8 cellular contexts compared by ENCODE assay signal in genomic region chr17:45228985-45229517, GRCh38. TPM values are rescaled to one million over a fixed set of nuclear protein-coding genes. Genes with fewer than 3 reads are reported as not detected.
DNase-seq lines count a peak whose midpoint lies in the region; ATAC-seq and TF ChIP-seq lines count a peak whose summit lies in the region.

No MANE protein-coding gene starts in this region.

- peaks cover 76 to 89% of the 10 kb centered on the region in 2 donors for H3K4me1 Mint-ChIP-seq in effector memory CD8-positive, alpha-beta T cell (ENCODE audit: low read depth in 2 of 2)
- H3K4me1 Mint-ChIP-seq in naive thymus-derived CD4-positive, alpha-beta T cell: peaks cover 54 to 91% (median 77%) of the 10 kb centered on the region in 7 donors

- POLR2A ChIA-PET in naive thymus-derived CD4-positive, alpha-beta T cell (lab: Charles Lee): interaction anchor here (0.5 to 34.3 kb wide), 8 partner anchors 4 to 87 kb away, joined by 3 to 851 read pairs (median 9); partner anchors contain the start of genes FMNL1, HEXIM1 and MAP3K14

- peak overlapping the region; percentile 96 for H3K27ac ChIP-seq in naive thymus-derived CD4-positive, alpha-beta T cell (ENCODE audit: low read depth, low read length)
- peak overlapping the region; percentile 40 to 93 (median 85) for H3K27ac ChIP-seq in stomach

- H3K27ac Mint-ChIP-seq in effector memory CD8-positive, alpha-beta T cell: peak overlapping the region; percentile 100
- peak overlapping the region; percentile 96 to 100 (median 99) for H3K27ac Mint-ChIP-seq in naive thymus-derived CD4-positive, alpha-beta T cell

- intact Hi-C loops in naive thymus-derived CD4-positive, alpha-beta T cell (cut with micrococcal nuclease): loop anchor here (1.0 to 5.0 kb wide), 6 partner anchors 8 to 963 kb away; partner anchors contain the start of genes FMNL1 (in 1 of the 2), HEXIM2 (in 1 of the 2), KANSL1 (in 1 of the 2) and NMT1 (in 1 of the 2)
- intact Hi-C loops in stomach (cut with DNase I; ENCODE audit: low total_unique reads): no loop called here

- peak; percentile 31 for ATAC-seq in GM21723 (IDR thresholded peaks at IDR 0.05; ENCODE audit: unreplicated experiment)
- ATAC-seq in effector memory CD8-positive, alpha-beta T cell (replicated peaks): peak; percentile 55
- ATAC-seq in naive thymus-derived CD4-positive, alpha-beta T cell: peak; percentile 66

- H3K27me3 Mint-ChIP-seq in effector memory CD8-positive, alpha-beta T cell: no peaks in the 10 kb centered on the region
- no peaks in the 10 kb centered on the region for H3K27me3 Mint-ChIP-seq in naive thymus-derived CD4-positive, alpha-beta T cell

- DNase-seq in AML-193 (lab: John Stamatoyannopoulos, UW) (peak; percentile 99), NCI-H226 (peak; percentile 93), stomach (peak; percentile 70), NCI-H128 (lab: John Stamatoyannopoulos, UW; ENCODE audit: unreplicated experiment) (no peak)
- DNase-seq in activated CD8-positive, alpha-beta memory T cell treated with anti-CD3 and anti-CD28 coated beads for 24 hours: peak; percentile 95
- peak; percentile 82 to 86 (median 83) for DNase-seq in effector memory CD8-positive, alpha-beta T cell
- DNase-seq in naive thymus-derived CD4-positive, alpha-beta T cell: peak; percentile 64 to 92 (median 74)

- no peak for TF ChIP-seq POLR2A in stomach (IDR thresholded peaks at IDR 0.05)

- WGBS in stomach, 5 donors: 49 to 82% (median 60%) methylated on average over 10 to 14 of the region's 14 CpGs

- H3K4me3 ChIP-seq in naive thymus-derived CD4-positive, alpha-beta T cell (ENCODE audit: low read length): peak overlapping the region; percentile 91
- peak overlapping the region in 1 of 4 donors; percentile 23 for H3K4me3 ChIP-seq in stomach

- H3K9me3 ChIP-seq in naive thymus-derived CD4-positive, alpha-beta T cell (ENCODE audit: control insufficient read depth in 2 of 3, low read length in 3 of 3): no peaks in the 10 kb centered on the region
- H3K9me3 ChIP-seq in stomach: no peaks in the 10 kb centered on the region

- peak overlapping the region; percentile 97 to 98 for H3K4me3 Mint-ChIP-seq in effector memory CD8-positive, alpha-beta T cell
- peak overlapping the region; percentile 83 to 99 (median 96) for H3K4me3 Mint-ChIP-seq in naive thymus-derived CD4-positive, alpha-beta T cell

- TF ChIP-seq EP300 in stomach (IDR thresholded peaks at IDR 0.05): no peak

- H3K9me3 Mint-ChIP-seq in effector memory CD8-positive, alpha-beta T cell: no peaks in the 10 kb centered on the region
- no peaks in the 10 kb centered on the region for H3K9me3 Mint-ChIP-seq in naive thymus-derived CD4-positive, alpha-beta T cell

- CTCF ChIA-PET in naive thymus-derived CD4-positive, alpha-beta T cell (lab: Charles Lee): interaction anchor here (0.9 to 11.7 kb wide), 6 partner anchors 9 to 156 kb away, joined by 3 to 397 read pairs (median 4); partner anchors contain the start of genes ACBD4 and FMNL1

- peaks cover 83% of the 10 kb centered on the region for H3K36me3 Mint-ChIP-seq in effector memory CD8-positive, alpha-beta T cell (ENCODE audit: insufficient read depth)
- peaks cover 0 to 37% (median 4%) of the 10 kb centered on the region in 5 donors for H3K36me3 Mint-ChIP-seq in naive thymus-derived CD4-positive, alpha-beta T cell

- TF ChIP-seq CTCF in stomach (IDR thresholded peaks at IDR 0.05): no peak

- peaks cover 61 to 77% of the 10 kb centered on the region in 2 donors for H3K4me1 ChIP-seq in naive thymus-derived CD4-positive, alpha-beta T cell (ENCODE audit: control insufficient read depth in 2 of 2, insufficient read depth in 2 of 2, low read length in 2 of 2)
- peaks cover 24 to 66% (median 49%) of the 10 kb centered on the region in 4 donors for H3K4me1 ChIP-seq in stomach

- H3K36me3 ChIP-seq in naive thymus-derived CD4-positive, alpha-beta T cell (ENCODE audit: control insufficient read depth in 2 of 3, insufficient read depth in 3 of 3, low read length in 3 of 3): peaks cover 0 to 23% (median 0%) of the 10 kb centered on the region in 3 experiments
- H3K36me3 ChIP-seq in stomach: peaks cover 0 to 12% (median 3%) of the 10 kb centered on the region in 4 donors

- no peaks in the 10 kb centered on the region for H3K27me3 ChIP-seq in naive thymus-derived CD4-positive, alpha-beta T cell (ENCODE audit: control insufficient read depth in 2 of 2, insufficient read depth in 2 of 2, low read length in 2 of 2)
- no peaks in the 10 kb centered on the region for H3K27me3 ChIP-seq in stomach

RNA-seq across cellular contexts. Expression of gene FMNL1, which starts 7.4 kb away (rescaled TPM):
- total RNA-seq in naive thymus-derived CD4-positive, alpha-beta T cell: 100 to 1,000 TPM; 324 to 595 (median 396) TPM
- polyA plus RNA-seq in naive thymus-derived CD4-positive, alpha-beta T cell: 10 to 100 TPM; 19.0 to 36.4 TPM
- total RNA-seq in stomach: 10 to 100 TPM in 3 of 5 donors, 1 to 10 TPM in 2; 8.1 to 34.5 (median 16.5) TPM
- 10 to 100 TPM in 1 of 3 donors, 1 to 10 TPM in 2; 4.5 to 10.1 (median 8.2) TPM for polyA plus RNA-seq in stomach

RNA-seq across cellular contexts. Expression of gene SPATA32, which starts 32.8 kb away (rescaled TPM):
- total RNA-seq in naive thymus-derived CD4-positive, alpha-beta T cell: 1 to 10 TPM in 1 of 5 experiments, under 1 TPM in 3, not detected in 1; 0.12 to 1.1 (median 0.58) TPM
- under 1 TPM; 0.31 to 0.59 TPM for polyA plus RNA-seq in naive thymus-derived CD4-positive, alpha-beta T cell
- total RNA-seq in stomach: not detected
- polyA plus RNA-seq in stomach: not detected

Comparison
In these comparisons a context has a peak if more than half of its experiments do, and no peak if none do; other contexts are left out.
1. RNA of gene FMNL1, which starts 7.4 kb away (total RNA-seq): 324 to 595 TPM in naive thymus-derived CD4-positive, alpha-beta T cell; 8.1 to 34.5 TPM in stomach; every median in the first group is over 4 times any median in the second.
2. Peak in every context shown above with its lines, with median percentiles within 50 percentile points of each other: ATAC-seq.